25 cellular contexts compared by ENCODE assay signal in the genomic region with DNA sequence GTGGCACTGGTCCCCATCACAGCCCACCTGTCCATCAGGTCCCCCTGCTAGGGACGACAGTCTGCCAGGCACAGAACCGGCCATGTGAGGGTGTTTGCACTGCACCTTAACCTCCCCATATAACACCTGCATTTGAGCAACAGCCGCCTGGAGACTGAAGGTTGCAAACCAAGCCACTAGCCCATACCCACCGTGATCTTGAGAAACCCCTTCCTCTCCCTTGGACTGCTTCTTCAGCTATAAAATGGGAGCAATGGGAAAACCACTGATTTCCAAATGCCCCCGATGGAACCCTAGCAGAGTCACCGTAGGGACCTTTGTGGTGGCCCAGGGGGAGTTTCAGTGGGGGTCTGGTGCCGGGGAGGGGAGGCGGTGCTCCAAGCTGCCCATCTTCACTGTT.
"Had no signal": no experiment of that assay in that cellular context is flagged by ENCODE, and none has a peak within 500 bp of the region (broad histone marks: within the 10 kb centered on the region; RNA-seq: fewer than 3 reads in every experiment).

No MANE protein-coding gene starts in this region.

- ATAC-seq: effector memory CD8-positive, alpha-beta T cell; esophagus mucosa; gastrocnemius medialis; heart left ventricle; left cardiac atrium; left lung; left ventricle myocardium superior; lower lobe of right lung; mucosa of descending colon had no signal

- H3K4me1 Mint-ChIP-seq: endodermal cell, immature natural killer cell, naive B cell had no signal

- H3K4me2 ChIP-seq: hepatocyte had no signal

- H3K9me3 Mint-ChIP-seq: effector memory CD8-positive, alpha-beta T cell had no signal

- H3K27ac Mint-ChIP-seq: dendritic cell treated with granulocyte-macrophage colony-stimulating factor and Interleukin-4, amounts not matched to agents 40 ng/mL and 50 ng/mL, for 4 days; effector memory CD8-positive, alpha-beta T cell; endodermal cell; immature natural killer cell had no signal

- H3K4me3 Mint-ChIP-seq: dendritic cell treated with granulocyte-macrophage colony-stimulating factor and Interleukin-4, amounts not matched to agents 40 ng/mL and 50 ng/mL, for 4 days; effector memory CD8-positive, alpha-beta T cell; endodermal cell; immature natural killer cell; naive B cell had no signal

- H3K36me3 ChIP-seq: colonic mucosa, esophagus squamous epithelium, gastrocnemius medialis, heart left ventricle, left lung, lower lobe of right lung had no signal

- H3K27me3 ChIP-seq: colonic mucosa, esophagus squamous epithelium, gastrocnemius medialis, hepatocyte, left lung had no signal

- H3K9me3 ChIP-seq: colonic mucosa, esophagus squamous epithelium, gastrocnemius medialis, lower lobe of right lung, mucosa of descending colon had no signal

- H3K79me2 ChIP-seq: hepatocyte had no signal

- H3K4me3 ChIP-seq: colonic mucosa, esophagus squamous epithelium, gastrocnemius medialis, heart left ventricle, hepatocyte, left lung, lower lobe of right lung, mucosa of descending colon had no signal

- H3K4me1 ChIP-seq: colonic mucosa, esophagus squamous epithelium, gastrocnemius medialis, heart left ventricle, left lung, lower lobe of right lung had no signal

- DNase-seq: colonic mucosa; cortex of kidney; effector CD8-positive, alpha-beta T cell; effector memory CD8-positive, alpha-beta T cell; endodermal cell; erythroblast; esophagus squamous epithelium; foreskin fibroblast; foreskin melanocyte; gastrocnemius medialis; heart left ventricle; hypothalamus; immature natural killer cell; left cardiac atrium; left lung; left ventricle myocardium superior; lower lobe of right lung; mesenchymal stem cell; midbrain; mucosa of descending colon; naive B cell had no signal

- H2AFZ ChIP-seq: hepatocyte had no signal

- H3K27ac ChIP-seq: colonic mucosa, epithelial cell of prostate, esophagus squamous epithelium, gastrocnemius medialis, heart left ventricle, hepatocyte, left lung, lower lobe of right lung had no signal

- H3K36me3 Mint-ChIP-seq: immature natural killer cell, naive B cell had no signal
